ENCODE assay signal across 17 cellular contexts in genomic region chr4:19259920-19260319, GRCh38.
A peak's percentile ranks its signal among the peaks of the same experiment; 100 is the strongest.
DNase-seq lines count a peak whose midpoint lies in the region; ATAC-seq and TF ChIP-seq lines count a peak whose summit lies in the region.
"Had no signal": no experiment of that assay in that cellular context is flagged by ENCODE, and none has a peak within 500 bp of the region (broad histone marks: within the 10 kb centered on the region; RNA-seq: fewer than 3 reads in every experiment).

No MANE protein-coding gene starts in this region.

- H3K27ac Mint-ChIP-seq in MCF 10A (ENCODE audit: low read depth, unreplicated experiment), result no peak overlapping the region
- H3K27ac Mint-ChIP-seq: CD14-positive monocyte; CD4-positive, alpha-beta memory T cell; H9 had no signal

- H3K14ac ChIP-seq in mesenchymal stem cell (ENCODE audit: low read length in 2 of 2), result no peak overlapping the region

- H3K27me3 ChIP-seq in breast epithelium, result no peaks in the 10 kb centered on the region
- no peaks in the 10 kb centered on the region for H3K27me3 ChIP-seq in mesenchymal stem cell (ENCODE audit: control insufficient read depth in 1 of 2, insufficient read depth in 1 of 2, low read length in 2 of 2)
- no peaks in the 10 kb centered on the region for H3K27me3 ChIP-seq in dorsolateral prefrontal cortex
- H3K27me3 ChIP-seq: BLaER1 had no signal

- no peak overlapping the region for H2AK5ac ChIP-seq in mesenchymal stem cell (ENCODE audit: low read length, severe bottlenecking)

- no peak for TF ChIP-seq POLR2A in breast epithelium (IDR thresholded peaks at IDR 0.05)

- H3K4me1 ChIP-seq in breast epithelium, result no peaks in the 10 kb centered on the region
- H3K4me1 ChIP-seq in mesenchymal stem cell (ENCODE audit: control insufficient read depth, insufficient read depth, low read depth, low read length), result no peaks in the 10 kb centered on the region
- H3K4me1 ChIP-seq: BLaER1 had no signal

- intact Hi-C loops in MCF 10A (cut with micrococcal nuclease) (no loop called here), breast epithelium (cut with DNase I; ENCODE audit: low total_unique reads) (no loop called here), dorsolateral prefrontal cortex (cut with DNase I) (no loop called here)

- no peak overlapping the region for H3K4me3 Mint-ChIP-seq in MCF 10A (ENCODE audit: unreplicated experiment)
- H3K4me3 Mint-ChIP-seq: CD14-positive monocyte; CD4-positive, alpha-beta memory T cell; H9 had no signal

- BruUV-seq in MCF 10A (replicated peaks; lab: Mats Ljungman, UMichigan), result no TSS peak

- no peak overlapping the region for H2BK15ac ChIP-seq in mesenchymal stem cell (ENCODE audit: low read depth, poor library complexity, severe bottlenecking)

- H4K8ac ChIP-seq in mesenchymal stem cell (ENCODE audit: low read length), result no peak overlapping the region

- no peaks in the 10 kb centered on the region for H3K27me3 Mint-ChIP-seq in MCF 10A (ENCODE audit: insufficient read depth, unreplicated experiment)
- H3K27me3 Mint-ChIP-seq: CD4-positive, alpha-beta memory T cell had no signal

- CTCF ChIA-PET in MCF 10A (lab: Yijun Ruan, JAX), result interaction anchor here (0.6 kb wide), 2 partner anchors 24 to 48 kb away, joined by 3 to 6 read pairs; no protein-coding TSS in a partner anchor

- peaks cover 0 to 4% of the 10 kb centered on the region in 2 donors for H3K9me3 ChIP-seq in breast epithelium
- peaks cover 5% of the 10 kb centered on the region for H3K9me3 ChIP-seq in mesenchymal stem cell (ENCODE audit: control insufficient read depth, low read length)

- H2BK5ac ChIP-seq in mesenchymal stem cell (ENCODE audit: low read depth, low read length, poor library complexity, severe bottlenecking), result no peak overlapping the region

- no peak overlapping the region for H2AFZ ChIP-seq in mesenchymal stem cell (ENCODE audit: low read depth, low read length)

- TF ChIP-seq CTCF in MCF 10A (IDR thresholded peaks at IDR 0.05; ENCODE audit: unreplicated experiment) (no peak), breast epithelium (IDR thresholded peaks at IDR 0.05) (no peak), dorsolateral prefrontal cortex (IDR thresholded peaks at IDR 0.05 in 54 of 56, conservative IDR thresholded peaks at IDR 0.05 in 2 of 56; ENCODE audit: low read depth in 1 of 56, partially characterized antibody in 56 of 56) (no peak)

- H4K91ac ChIP-seq in mesenchymal stem cell (ENCODE audit: low read length), result no peak overlapping the region

- H3K4me1 Mint-ChIP-seq in MCF 10A (ENCODE audit: insufficient read depth, unreplicated experiment), result no peaks in the 10 kb centered on the region
- H3K4me1 Mint-ChIP-seq: CD14-positive monocyte; CD4-positive, alpha-beta memory T cell; H9 had no signal

- peak; percentile 20 for DNase-seq in MCF 10A (ENCODE audit: unreplicated experiment)
- DNase-seq in breast epithelium (ENCODE audit: low spot score in 2 of 2), result no peak
- DNase-seq in epithelial cell of prostate (ENCODE audit: low read depth, low spot score), result peak; percentile 26
- DNase-seq in mesenchymal stem cell, result no peak
- DNase-seq in dorsolateral prefrontal cortex, result no peak
- DNase-seq: 8988T; CD4-positive, alpha-beta memory T cell; DMS153; DMS79; GF-D8; GOT3; H9 had no signal

- H3K4me3 ChIP-seq in breast epithelium (no peak overlapping the region), mesenchymal stem cell (ENCODE audit: insufficient read depth in 1 of 2, low read depth in 1 of 2, low read length in 2 of 2) (no peak overlapping the region), dorsolateral prefrontal cortex (no peak overlapping the region)
- H3K4me3 ChIP-seq: BLaER1 had no signal

- POLR2A ChIA-PET in MCF 10A (lab: Yijun Ruan, JAX), result no interaction called here

- H3K9me3 Mint-ChIP-seq in MCF 10A (ENCODE audit: unreplicated experiment), result peaks cover 7% of the 10 kb centered on the region

- WGBS in mesenchymal stem cell, result 35% methylated on average over 1 of the region's 1 CpG

- H3K23ac ChIP-seq in mesenchymal stem cell (ENCODE audit: low read length in 2 of 2), result no peak overlapping the region

- H3K27ac ChIP-seq in breast epithelium (no peak overlapping the region), epithelial cell of prostate (no peak overlapping the region), mesenchymal stem cell (ENCODE audit: low read length, poor library complexity, severe bottlenecking) (no peak overlapping the region), dorsolateral prefrontal cortex (no peak overlapping the region)
- H3K27ac ChIP-seq: BLaER1 had no signal

- H3K79me1 ChIP-seq in mesenchymal stem cell (replicated peaks; ENCODE audit: low read length, poor library complexity, severe bottlenecking), result no peaks in the 10 kb centered on the region

- H3K9ac ChIP-seq in mesenchymal stem cell (ENCODE audit: low read length), result no peak overlapping the region
- H3K9ac ChIP-seq: BLaER1 had no signal

- H2BK12ac ChIP-seq in mesenchymal stem cell (ENCODE audit: low read length in 2 of 2), result peak overlapping the region; percentile 11 to 42

- H3K36me3 ChIP-seq in breast epithelium (no peaks in the 10 kb centered on the region), mesenchymal stem cell (ENCODE audit: control insufficient read depth in 1 of 2, insufficient read depth in 2 of 2, low read depth in 1 of 2, low read length in 2 of 2) (no peaks in the 10 kb centered on the region)
- H3K36me3 ChIP-seq: BLaER1 had no signal

- no peak overlapping the region for H3K4ac ChIP-seq in mesenchymal stem cell (ENCODE audit: low read depth in 1 of 2, low read length in 2 of 2)

- no peak overlapping the region for H3K18ac ChIP-seq in mesenchymal stem cell (ENCODE audit: low read depth in 1 of 2, low read length in 2 of 2)

- H3K36me3 Mint-ChIP-seq in MCF 10A (ENCODE audit: insufficient read depth, unreplicated experiment), result no peaks in the 10 kb centered on the region
- H3K36me3 Mint-ChIP-seq: CD14-positive monocyte; CD4-positive, alpha-beta memory T cell had no signal

- H2BK120ac ChIP-seq in mesenchymal stem cell (ENCODE audit: low read depth, low read length), result no peak overlapping the region

- H3K4me2 ChIP-seq in mesenchymal stem cell (ENCODE audit: low read length, poor library complexity, severe bottlenecking), result no peak overlapping the region
- H3K4me2 ChIP-seq: BLaER1 had no signal

- no peak for ATAC-seq in GM21576 (IDR thresholded peaks at IDR 0.05; ENCODE audit: unreplicated experiment)
- no peak for ATAC-seq in HG03095 (IDR thresholded peaks at IDR 0.05; ENCODE audit: unreplicated experiment)
- ATAC-seq: HepG2 had no signal

Comparison
In these comparisons a context has a peak if more than half of its experiments do, and no peak if none do; other contexts are left out.
1. DNase-seq: peak in MCF 10A (single experiment) and epithelial cell of prostate (single experiment); none in breast epithelium (0 of 2), mesenchymal stem cell (single experiment) and dorsolateral prefrontal cortex (0 of 10).